ENCODE assay signal across 27 cellular contexts in genomic region chr3:15486979-15487378, GRCh38.
"Had no signal": no experiment of that assay in that cellular context is flagged by ENCODE, and none has a peak within 500 bp of the region (broad histone marks: within the 10 kb centered on the region; RNA-seq: fewer than 3 reads in every experiment).

No MANE protein-coding gene starts in this region.

- H3K4me1 Mint-ChIP-seq: activated CD4-positive, alpha-beta T cell treated with anti-CD3 and anti-CD28 coated beads for 36 hours; activated CD4-positive, alpha-beta T cell treated with anti-CD3 and anti-CD28 coated beads, Interleukin-2, amount 10 ng/mL, durations not matched to agents 7 days and 5 days; activated CD8-positive, alpha-beta memory T cell treated with anti-CD3 and anti-CD28 coated beads, Interleukin-2, amount 10 ng/mL, durations not matched to agents 7 days and 5 days; activated naive CD4-positive, alpha-beta T cell treated with anti-CD3 and anti-CD28 coated beads, Interleukin-2, amount 10 ng/mL, durations not matched to agents 7 days and 5 days had no signal

- H3K27ac Mint-ChIP-seq: activated CD4-positive, alpha-beta memory T cell treated with anti-CD3 and anti-CD28 coated beads, Interleukin-2, amount 10 ng/mL, durations not matched to agents 7 days and 5 days; activated CD4-positive, alpha-beta T cell treated with anti-CD3 and anti-CD28 coated beads for 36 hours; activated CD4-positive, alpha-beta T cell treated with anti-CD3 and anti-CD28 coated beads, Interleukin-2, amount 10 ng/mL, durations not matched to agents 7 days and 5 days; activated CD8-positive, alpha-beta memory T cell treated with anti-CD3 and anti-CD28 coated beads, Interleukin-2, amount 10 ng/mL, durations not matched to agents 7 days and 5 days; activated naive CD4-positive, alpha-beta T cell treated with anti-CD3 and anti-CD28 coated beads, Interleukin-2, amount 10 ng/mL, durations not matched to agents 7 days and 5 days; activated naive CD4-positive, alpha-beta T cell treated with anti-CD3 and anti-CD28 coated beads, Interleukin-2, amount 50 U/mL, for 72 hours; activated naive CD8-positive, alpha-beta T cell treated with anti-CD3 and anti-CD28 coated beads, Interleukin-2, amount 10 ng/mL, durations not matched to agents 7 days and 5 days; activated T-helper 1 cell treated with anti-CD3 and anti-CD28 coated beads, Interleukin-12 subunit alpha, Interleukin-12 subunit beta, Interleukin-2, Interleukin-4 antibody, amounts not matched to agents 30 ng/mL and 10 ng/mL and 1 ng/mL, durations not matched to agents 14 hours and 24 hours and 36 hours had no signal

- H3K4me3 Mint-ChIP-seq: activated CD4-positive, alpha-beta memory T cell treated with anti-CD3 and anti-CD28 coated beads, Interleukin-2, amount 10 ng/mL, durations not matched to agents 7 days and 5 days; activated CD4-positive, alpha-beta T cell treated with anti-CD3 and anti-CD28 coated beads for 36 hours; activated CD4-positive, alpha-beta T cell treated with anti-CD3 and anti-CD28 coated beads, Interleukin-2, amount 10 ng/mL, durations not matched to agents 7 days and 5 days; activated CD8-positive, alpha-beta memory T cell treated with anti-CD3 and anti-CD28 coated beads, Interleukin-2, amount 10 ng/mL, durations not matched to agents 7 days and 5 days; activated naive CD4-positive, alpha-beta T cell treated with anti-CD3 and anti-CD28 coated beads, Interleukin-2, amount 10 ng/mL, durations not matched to agents 7 days and 5 days; activated naive CD8-positive, alpha-beta T cell treated with anti-CD3 and anti-CD28 coated beads, Interleukin-2, amount 10 ng/mL, durations not matched to agents 7 days and 5 days; activated T-helper 1 cell treated with anti-CD3 and anti-CD28 coated beads, Interleukin-12 subunit alpha, Interleukin-12 subunit beta, Interleukin-2, Interleukin-4 antibody, amounts not matched to agents 30 ng/mL and 10 ng/mL and 1 ng/mL, durations not matched to agents 14 hours and 24 hours and 36 hours had no signal

- H3K27me3 Mint-ChIP-seq: activated CD4-positive, alpha-beta T cell treated with anti-CD3 and anti-CD28 coated beads for 36 hours had no signal

- FAIRE-seq: astrocyte, bronchial epithelial cell, colon, frontal cortex had no signal

- H3K36me3 Mint-ChIP-seq: activated CD8-positive, alpha-beta memory T cell treated with anti-CD3 and anti-CD28 coated beads, Interleukin-2, amount 10 ng/mL, durations not matched to agents 7 days and 5 days had no signal

- H3K9me3 Mint-ChIP-seq: activated CD4-positive, alpha-beta memory T cell treated with anti-CD3 and anti-CD28 coated beads, Interleukin-2, amount 10 ng/mL, durations not matched to agents 7 days and 5 days; activated CD4-positive, alpha-beta T cell treated with anti-CD3 and anti-CD28 coated beads, Interleukin-2, amount 10 ng/mL, durations not matched to agents 7 days and 5 days; activated naive CD4-positive, alpha-beta T cell treated with anti-CD3 and anti-CD28 coated beads, Interleukin-2, amount 10 ng/mL, durations not matched to agents 7 days and 5 days; activated T-helper 1 cell treated with anti-CD3 and anti-CD28 coated beads, Interleukin-12 subunit alpha, Interleukin-12 subunit beta, Interleukin-2, Interleukin-4 antibody, amounts not matched to agents 30 ng/mL and 10 ng/mL and 1 ng/mL, durations not matched to agents 14 hours and 24 hours and 36 hours had no signal

- H3K27me3 ChIP-seq: brain microvascular endothelial cell had no signal

- H3K36me3 ChIP-seq: brain microvascular endothelial cell had no signal

- ATAC-seq: activated CD4-positive, alpha-beta T cell treated with anti-CD3 and anti-CD28 coated beads for 36 hours; activated CD8-positive, alpha-beta memory T cell treated with anti-CD3 and anti-CD28 coated beads, Interleukin-2, amount 10 ng/mL, durations not matched to agents 7 days and 5 days; activated naive CD4-positive, alpha-beta T cell treated with anti-CD3 and anti-CD28 coated beads, Interleukin-2, amount 50 U/mL, for 72 hours; esophagus mucosa had no signal

- H3K27ac ChIP-seq: brain microvascular endothelial cell had no signal

- DNase-seq: activated CD4-positive, alpha-beta memory T cell treated with anti-CD3 and anti-CD28 coated beads, Interleukin-2, amount 10 ng/mL, durations not matched to agents 7 days and 5 days; activated CD4-positive, alpha-beta T cell treated with anti-CD3 and anti-CD28 coated beads for 36 hours; activated CD4-positive, alpha-beta T cell treated with anti-CD3 and anti-CD28 coated beads, Interleukin-2, amount 10 ng/mL, durations not matched to agents 7 days and 5 days; activated CD4-positive, alpha-beta T cell treated with anti-CD3 and anti-CD28 coated beads, Interleukin-2, amount 50 U/mL, for 4 hours; activated CD4-positive, CD25-positive, alpha-beta regulatory T cell; activated CD4-positive, CD25-positive, alpha-beta regulatory T cell treated with anti-CD3 and anti-CD28 coated beads, Interleukin-2, amount 50 U/mL, for 72 hours; activated CD8-positive, alpha-beta memory T cell treated with anti-CD3 and anti-CD28 coated beads, Interleukin-2, amount 10 ng/mL, durations not matched to agents 7 days and 5 days; activated CD8-positive, alpha-beta memory T cell treated with anti-CD3 and anti-CD28 coated beads, Interleukin-2, amount 50 U/mL, for 4 hours; activated gamma-delta T cell; activated naive CD4-positive, alpha-beta T cell; activated naive CD4-positive, alpha-beta T cell treated with anti-CD3 and anti-CD28 coated beads, Interleukin-2, amount 10 ng/mL, durations not matched to agents 7 days and 5 days; activated naive CD8-positive, alpha-beta T cell treated with anti-CD3 and anti-CD28 coated beads, Interleukin-2, amount 10 ng/mL, durations not matched to agents 7 days and 5 days; activated T-cell treated with anti-CD3 and anti-CD28 coated beads, Interleukin-2, amount 50 U/mL, for 1 hour; activated T-cell treated with anti-CD3 and anti-CD28 coated beads, Interleukin-2, amount 50 U/mL, for 48 hours; brain microvascular endothelial cell; cortex of kidney; dermis blood vessel endothelial cell; effector CD4-positive, alpha-beta T cell; foreskin fibroblast; head of caudate nucleus had no signal
